ENCODE assay signal across 10 cellular contexts in the genomic region with DNA sequence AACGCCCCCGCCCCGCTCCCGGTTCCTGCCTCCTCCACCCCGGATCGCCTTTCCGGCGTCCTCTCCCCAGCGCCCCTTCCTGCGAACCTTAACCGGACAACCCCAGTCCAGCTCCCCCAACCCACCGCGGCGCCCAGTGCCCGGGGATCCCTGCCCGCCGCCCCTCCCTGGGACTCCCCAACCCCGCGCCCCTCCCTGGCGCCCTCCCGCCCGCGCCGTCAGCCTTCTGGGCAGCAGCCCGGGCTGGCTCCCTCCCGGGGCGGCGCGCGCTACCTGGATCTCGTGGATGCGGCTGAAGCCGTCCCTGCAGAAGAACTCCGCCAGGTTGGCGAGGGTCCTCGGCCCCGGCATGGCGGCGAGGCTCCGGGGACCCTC. TPM values are rescaled to one million over a fixed set of nuclear protein-coding genes. Genes with fewer than 3 reads are reported as not detected.
DNase-seq lines count a peak whose midpoint lies in the region; ATAC-seq, FAIRE-seq and TF ChIP-seq lines count a peak whose summit lies in the region.
"Had no signal": no experiment of that assay in that cellular context is flagged by ENCODE, and none has a peak within 500 bp of the region (broad histone marks: within the 10 kb centered on the region; RNA-seq: fewer than 3 reads in every experiment).

No MANE protein-coding gene starts in this region.

- TF ChIP-seq CTCF in endothelial cell of umbilical vein (IDR thresholded peaks at IDR 0.05; ENCODE audit: extremely low read depth in 1 of 2, insufficient read depth in 1 of 2, low read depth in 1 of 2, low read length in 2 of 2) = no peak
- TF ChIP-seq CTCF in neural crest cell (conservative IDR thresholded peaks at IDR 0.05) = no peak

- intact Hi-C loops in endothelial cell of umbilical vein (cut with micrococcal nuclease) = no loop called here

- H4K20me1 ChIP-seq in endothelial cell of umbilical vein (replicated peaks; ENCODE audit: control insufficient read depth, extremely low read depth, insufficient read depth, low read length) = no peaks in the 10 kb centered on the region

- no peaks in the 10 kb centered on the region for H3K9me1 ChIP-seq in endothelial cell of umbilical vein (replicated peaks; ENCODE audit: control insufficient read depth, extremely low read depth, insufficient read depth, low read length)

- no peak for TF ChIP-seq POLR2A in endothelial cell of umbilical vein (IDR thresholded peaks at IDR 0.05; ENCODE audit: low read depth, low read length)

- no peaks in the 10 kb centered on the region for H3K79me2 ChIP-seq in endothelial cell of umbilical vein (ENCODE audit: control insufficient read depth, insufficient read depth, low read length)

- H3K9me3 Mint-ChIP-seq in neural crest cell = no peaks in the 10 kb centered on the region

- peak overlapping the region; percentile 19 for H3K27ac Mint-ChIP-seq in neural crest cell (ENCODE audit: unreplicated experiment)

- no TSS peak for BruUV-seq in endothelial cell of umbilical vein (replicated peaks; lab: Mats Ljungman, UMichigan)

- peaks cover 26% of the 10 kb centered on the region for H3K4me1 Mint-ChIP-seq in neural crest cell

- FAIRE-seq in endothelial cell of umbilical vein (lab: Jason Lieb, UNC) = no peak
- FAIRE-seq: TTC549 had no signal

- peaks cover 38 to 39% of the 10 kb centered on the region in 2 experiments for H3K27me3 ChIP-seq in endothelial cell of umbilical vein (ENCODE audit: control insufficient read depth in 2 of 2, insufficient read depth in 2 of 2, low read length in 2 of 2)

- H3K4me1 ChIP-seq in endothelial cell of umbilical vein (ENCODE audit: control insufficient read depth, extremely low read depth, insufficient read depth, low read length) = no peaks in the 10 kb centered on the region

- POLR2A ChIA-PET in endothelial cell of umbilical vein (lab: Charles Lee) = no interaction called here

- no peak overlapping the region for H3K27ac ChIP-seq in endothelial cell of umbilical vein (ENCODE audit: insufficient read depth, low read depth, low read length)
- H3K27ac ChIP-seq: neutrophil had no signal

- H3K4me3 Mint-ChIP-seq in neural crest cell = peak overlapping the region; percentile 94

- H3K9me3 ChIP-seq in endothelial cell of umbilical vein (replicated peaks; ENCODE audit: control insufficient read depth, insufficient read depth, low read length) = no peaks in the 10 kb centered on the region
- H3K9me3 ChIP-seq: neutrophil had no signal

- DNase-seq in AG20443 (ENCODE audit: low spot score) (peak; percentile 65), M059J (ENCODE audit: low read depth) (peak; percentile 38), endothelial cell of umbilical vein (ENCODE audit: low read depth, low spot score) (no peak), neural crest cell (ENCODE audit: low read depth, low spot score) (peak; percentile 50), HUDEP-2 (lab: John Stamatoyannopoulos, UW; ENCODE audit: unreplicated experiment in 76 of 76) (no peak), AML-193 (lab: John Stamatoyannopoulos, UW) (no peak), DMS114 treated with DMSO at 0.1 percent for 48 hours (lab: John Stamatoyannopoulos, UW; ENCODE audit: unreplicated experiment) (no peak)

- peaks cover 8% of the 10 kb centered on the region for H3K27me3 Mint-ChIP-seq in neural crest cell (ENCODE audit: low read depth)

- H2AFZ ChIP-seq in endothelial cell of umbilical vein (ENCODE audit: low read depth, low read length) = peak overlapping the region; percentile 51

- peak overlapping the region; percentile 2 for H3K4me2 ChIP-seq in endothelial cell of umbilical vein (ENCODE audit: insufficient read depth, low read length)

- no peak overlapping the region for H3K9ac ChIP-seq in endothelial cell of umbilical vein (replicated peaks; ENCODE audit: extremely low read depth, insufficient read depth, low read length)

- no peaks in the 10 kb centered on the region for H3K36me3 ChIP-seq in endothelial cell of umbilical vein (ENCODE audit: control insufficient read depth in 2 of 2, extremely low read depth in 1 of 2, insufficient read depth in 2 of 2, low read length in 2 of 2)
- H3K36me3 ChIP-seq: neutrophil had no signal

- dilution Hi-C loops in endothelial cell of umbilical vein (cut with MboI; ENCODE audit: extremely low pct_ligation_motif_present, low sequenced_read_pairs) = no loop called here

- H3K4me3 ChIP-seq in endothelial cell of umbilical vein (replicated peaks in 1 of 3; ENCODE audit: insufficient read depth in 1 of 3, low read depth in 1 of 3, low read length in 3 of 3) = peak overlapping the region in 2 of 3 experiments; percentile 31 to 45

- ATAC-seq in GM19455 (IDR thresholded peaks at IDR 0.05; ENCODE audit: unreplicated experiment) = no peak

- H3K36me3 Mint-ChIP-seq in neural crest cell (ENCODE audit: low read depth) = no peaks in the 10 kb centered on the region

- CTCF ChIA-PET in endothelial cell of umbilical vein (lab: Charles Lee) = no interaction called here

TF ChIP-seq in endothelial cell of umbilical vein, 7 proteins besides CTCF, POLR2A, EP300 and RAD21:
- TF ChIP-seq GATA2 (IDR thresholded peaks at IDR 0.05; ENCODE audit: insufficient read depth, insufficient read length, low read depth, low read length) = no peak
- no peak for TF ChIP-seq FOS (IDR thresholded peaks at IDR 0.05; ENCODE audit: borderline replicate concordance, insufficient read depth, low read length)
- no peak for TF ChIP-seq EZH2 (IDR thresholded peaks at IDR 0.05; ENCODE audit: borderline replicate concordance, low read depth, low read length, severe bottlenecking)
- no peak for TF ChIP-seq JUN (IDR thresholded peaks at IDR 0.05; ENCODE audit: borderline replicate concordance, insufficient read depth, insufficient read length, low read depth)
- TF ChIP-seq POLR2AphosphoS5 (IDR thresholded peaks at IDR 0.05; ENCODE audit: insufficient read depth, low read depth, low read length) = no peak
- TF ChIP-seq MYC (IDR thresholded peaks at IDR 0.05; ENCODE audit: low read depth, low read length) = no peak

RNA-seq across cellular contexts. Expression of gene CYP27C1, which starts 0.4 kb away (rescaled TPM):
- total RNA-seq in M059J (2014; rRNA removed; shearing (Covaris generic)) = 0.96 and 1.7 TPM in 2 replicates
- total RNA-seq in endothelial cell of umbilical vein = not detected in 2 replicates
- not detected in 2 replicates for polyA plus RNA-seq in endothelial cell of umbilical vein
- polyA plus RNA-seq in endothelial cell of umbilical vein (2011; cell fraction: cytosol; rRNA removed) = not detected in 2 replicates
- not detected in 2 replicates for polyA plus RNA-seq in endothelial cell of umbilical vein (2011; cell fraction: nucleus; rRNA removed)
- 0.90 and 1.5 TPM in 2 replicates for polyA plus RNA-seq in endothelial cell of umbilical vein (2012)
- not detected in 2 replicates for polyA minus RNA-seq in endothelial cell of umbilical vein
- polyA minus RNA-seq in endothelial cell of umbilical vein (2011; cell fraction: cytosol; rRNA and poly(A)+ RNA removed) = not detected
- polyA minus RNA-seq in endothelial cell of umbilical vein (2011; cell fraction: nucleus; rRNA and poly(A)+ RNA removed) = not detected in 2 replicates
- total RNA-seq in neural crest cell = 10.1 and 10.2 TPM in 2 replicates

Comparison
In these comparisons a context has a peak if more than half of its experiments do, and no peak if none do; other contexts are left out.
1. DNase-seq: peak in AG20443 (single experiment), M059J (single experiment) and neural crest cell (single experiment); none in endothelial cell of umbilical vein (single experiment), HUDEP-2 (0 of 76), AML-193 (0 of 2) and DMS114 treated with DMSO at 0.1 percent for 48 hours (single experiment).